ENCODE assay signal across 8 cellular contexts in genomic region chr5:73519531-73520283, GRCh38. TPM values are rescaled to one million over a fixed set of nuclear protein-coding genes. Genes with fewer than 3 reads are reported as not detected.
A peak's percentile ranks its signal among the peaks of the same experiment; 100 is the strongest.
DNase-seq lines count a peak whose midpoint lies in the region; ATAC-seq and TF ChIP-seq lines count a peak whose summit lies in the region.

No MANE protein-coding gene starts in this region.

- peak overlapping the region; percentile 59 for H3K4me3 Mint-ChIP-seq in GM23338
- H3K4me3 Mint-ChIP-seq in activated T-cell treated with anti-CD3 and anti-CD28 coated beads, Interleukin-2, amount 50 U/mL, for 4 hours: peak overlapping the region; percentile 2

- H3K4me3 ChIP-seq in GM23338 (no peak overlapping the region), fibroblast of pulmonary artery (replicated peaks; ENCODE audit: low read depth, low read length) (no peak overlapping the region), neutrophil (ENCODE audit: low read depth in 1 of 2, low read length in 1 of 2) (no peak overlapping the region), testis (no peak overlapping the region)

- H3K36me3 ChIP-seq in GM23338 (ENCODE audit: insufficient read depth) (no peaks in the 10 kb centered on the region), neutrophil (no peaks in the 10 kb centered on the region), testis (ENCODE audit: low read depth, missing control alignments) (no peaks in the 10 kb centered on the region)

- intact Hi-C loops in testis (cut with DNase I; ENCODE audit: low total_unique reads): no loop called here

- no peaks in the 10 kb centered on the region for H3K9me3 Mint-ChIP-seq in GM23338
- H3K9me3 Mint-ChIP-seq in activated T-cell treated with anti-CD3 and anti-CD28 coated beads, Interleukin-2, amount 50 U/mL, for 4 hours: no peaks in the 10 kb centered on the region

- H3K4me2 ChIP-seq in GM23338: peak overlapping the region; percentile 44; the same call in 1 of the 2 replicates

- H3K9me3 ChIP-seq in neutrophil (no peaks in the 10 kb centered on the region), testis (no peaks in the 10 kb centered on the region)

- H4K20me1 ChIP-seq in GM23338 (replicated peaks; ENCODE audit: insufficient read depth): no peaks in the 10 kb centered on the region

- H3K4me1 Mint-ChIP-seq in GM23338: peaks cover 24% of the 10 kb centered on the region
- peaks cover 6% of the 10 kb centered on the region for H3K4me1 Mint-ChIP-seq in activated T-cell treated with anti-CD3 and anti-CD28 coated beads, Interleukin-2, amount 50 U/mL, for 4 hours (ENCODE audit: low read depth)

- H3K27me3 Mint-ChIP-seq in GM23338 (ENCODE audit: insufficient read depth, low read depth, poor library complexity): peaks cover 2% of the 10 kb centered on the region
- no peaks in the 10 kb centered on the region for H3K27me3 Mint-ChIP-seq in activated T-cell treated with anti-CD3 and anti-CD28 coated beads, Interleukin-2, amount 50 U/mL, for 4 hours (ENCODE audit: low read depth)

- H3K4me1 ChIP-seq in GM23338 (ENCODE audit: insufficient read depth): peaks cover 14% of the 10 kb centered on the region
- no peaks in the 10 kb centered on the region for H3K4me1 ChIP-seq in neutrophil (ENCODE audit: control insufficient read depth in 1 of 2, insufficient read depth in 1 of 2, low read depth in 1 of 2, low read length in 1 of 2)
- H3K4me1 ChIP-seq in testis: no peaks in the 10 kb centered on the region

- no peak for TF ChIP-seq POLR2A in testis (IDR thresholded peaks at IDR 0.05)

- no peaks in the 10 kb centered on the region for H3K79me2 ChIP-seq in GM23338 (replicated peaks; ENCODE audit: insufficient read depth)

- H2AFZ ChIP-seq in GM23338: peak overlapping the region; percentile 98

- H3K36me3 Mint-ChIP-seq in GM23338 (ENCODE audit: low read depth): no peaks in the 10 kb centered on the region
- no peaks in the 10 kb centered on the region for H3K36me3 Mint-ChIP-seq in activated T-cell treated with anti-CD3 and anti-CD28 coated beads, Interleukin-2, amount 50 U/mL, for 4 hours (ENCODE audit: insufficient read depth)

- peak overlapping the region; percentile 49; the same call in 1 of the 2 replicates for H3K27ac Mint-ChIP-seq in GM23338

- ATAC-seq in GM23338: peak; percentile 99
- ATAC-seq in activated T-cell treated with anti-CD3 and anti-CD28 coated beads, Interleukin-2, amount 50 U/mL, for 4 hours: peak; percentile 98 to 99

- 17 to 22% methylated on average over 14 to 16 of the region's 16 CpGs for WGBS in testis, 2 donors

- H3K27ac ChIP-seq in GM23338 (ENCODE audit: low read depth) (no peak overlapping the region), neutrophil (no peak overlapping the region), testis (no peak overlapping the region)

- no peaks in the 10 kb centered on the region for H3K9me2 ChIP-seq in GM23338 (ENCODE audit: insufficient read depth)

- H3F3A ChIP-seq in GM23338 (replicated peaks; ENCODE audit: low read depth): 0 out of 2 replicates have a peak, but pooled peaks cover 4% of the 10 kb centered on the region

- DNase-seq in ELR (ENCODE audit: low read depth) (peak; percentile 89), GM23338 (ENCODE audit: low spot score) (peak; percentile 93), RKO (ENCODE audit: low spot score) (peak; percentile 87), fibroblast of pulmonary artery (ENCODE audit: low read depth) (peak; percentile 89), testis (peak; percentile 81)
- DNase-seq in activated T-cell treated with anti-CD3 and anti-CD28 coated beads, Interleukin-2, amount 50 U/mL, for 4 hours: peak; percentile 52

- TF ChIP-seq CTCF in GM23338 (conservative IDR thresholded peaks at IDR 0.05; ENCODE audit: low read depth in 2 of 2): peak; percentile 77 to 92
- peak; percentile 85 for TF ChIP-seq CTCF in LNCAP (IDR thresholded peaks at IDR 0.05)
- TF ChIP-seq CTCF in fibroblast of pulmonary artery (IDR thresholded peaks at IDR 0.05; ENCODE audit: low read length, missing control alignments): peak; percentile 91
- TF ChIP-seq CTCF in neutrophil (IDR thresholded peaks at IDR 0.05): peak; percentile 57
- peak in 2 of 3 experiments; percentile 61 to 64 for TF ChIP-seq CTCF in testis (IDR thresholded peaks at IDR 0.05)

- H3K27me3 ChIP-seq in GM23338 (ENCODE audit: insufficient read depth): no peaks in the 10 kb centered on the region
- H3K27me3 ChIP-seq in neutrophil: no peaks in the 10 kb centered on the region
- no peaks in the 10 kb centered on the region for H3K27me3 ChIP-seq in testis

TF ChIP-seq in GM23338, 12 proteins besides CTCF, POLR2A, EP300 and RAD21 (continues in another document):
- TF ChIP-seq POLR2AphosphoS5 (IDR thresholded peaks at IDR 0.05; ENCODE audit: low read depth): no peak
- no peak for TF ChIP-seq CREB1 (CRISPR knock-in tag; IDR thresholded peaks at IDR 0.05; ENCODE audit: low read depth)
- TF ChIP-seq ETS1 (IDR thresholded peaks at IDR 0.05): no peak
- no peak for TF ChIP-seq JUNB (IDR thresholded peaks at IDR 0.05; ENCODE audit: unreplicated experiment)

RNA-seq across cellular contexts. Expression of gene BTF3, which starts 21.5 kb away (rescaled TPM):
- total RNA-seq in GM23338 (2014; rRNA removed; shearing (Covaris generic)): 472 and 506 TPM in 2 replicates
- 1,033 and 1,148 TPM in 2 replicates for polyA plus RNA-seq in GM23338 (2016; fragmentation: Nextera tagmentation; extraction: Ambion mirVana)
- total RNA-seq in activated T-cell treated with anti-CD3 and anti-CD28 coated beads, Interleukin-2, amount 50 U/mL, for 4 hours: 1,000 to 10,000 TPM in 2 of 3 donors, 100 to 1,000 TPM in 1; 967 to 1,090 (median 1,019) TPM
- 100 to 1,000 TPM; 232 to 277 TPM for total RNA-seq in testis
- 387 TPM for polyA plus RNA-seq in testis (ENCODE audit: insufficient read depth, low read depth, low replicate concordance)

RNA-seq across cellular contexts. Expression of gene ANKRA2, which starts 45.7 kb away (rescaled TPM):
- 13.1 and 28.7 TPM in 2 replicates for total RNA-seq in GM23338 (2014; rRNA removed; shearing (Covaris generic))
- polyA plus RNA-seq in GM23338 (2016; fragmentation: Nextera tagmentation; extraction: Ambion mirVana) (15.3 and 18.7 TPM in 2 replicates), testis (ENCODE audit: insufficient read depth, low read depth, low replicate concordance) (20.3 TPM)
- 1 to 10 TPM; 5.5 to 9.8 (median 7.4) TPM for total RNA-seq in activated T-cell treated with anti-CD3 and anti-CD28 coated beads, Interleukin-2, amount 50 U/mL, for 4 hours
- total RNA-seq in testis: 10 to 100 TPM; 33.6 to 34.7 TPM

RNA-seq across cellular contexts. Expression of gene UTP15, which starts 45.8 kb away (rescaled TPM):
- 33.9 and 59.0 TPM in 2 replicates for total RNA-seq in GM23338 (2014; rRNA removed; shearing (Covaris generic))
- polyA plus RNA-seq in GM23338 (2016; fragmentation: Nextera tagmentation; extraction: Ambion mirVana) (13.4 and 16.5 TPM in 2 replicates), testis (ENCODE audit: insufficient read depth, low read depth, low replicate concordance) (11.4 TPM)
- 10 to 100 TPM; 72.9 to 78.1 (median 74.7) TPM for total RNA-seq in activated T-cell treated with anti-CD3 and anti-CD28 coated beads, Interleukin-2, amount 50 U/mL, for 4 hours
- 10 to 100 TPM; 34.9 to 36.7 TPM for total RNA-seq in testis
